1 cellular context compared by ENCODE assay signal in the genomic region with DNA sequence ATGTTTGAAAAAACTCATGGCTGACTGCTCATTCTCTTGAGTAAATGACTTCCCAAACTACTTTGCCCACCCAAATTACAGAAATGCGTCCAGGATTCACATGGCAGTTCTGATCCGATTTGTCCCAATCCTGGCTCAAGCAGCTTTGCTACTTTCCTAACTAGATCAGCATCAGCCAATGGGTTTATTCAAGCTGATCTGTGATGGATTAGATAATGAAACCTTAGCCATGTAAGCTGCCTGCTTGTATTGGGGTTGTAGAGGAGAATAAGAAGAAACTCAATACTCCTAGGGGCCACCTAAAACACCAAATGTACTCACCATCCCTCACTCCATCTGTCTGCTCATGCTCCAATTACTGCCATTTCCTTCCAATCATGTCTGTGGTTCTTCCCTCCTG.
TF ChIP-seq lines count a peak whose summit lies in the region.

No MANE protein-coding gene starts in this region.

TF ChIP-seq in IMR-90, 13 proteins besides CTCF, POLR2A, EP300 and RAD21 (continued from another document):
- TF ChIP-seq, protein P1, sequence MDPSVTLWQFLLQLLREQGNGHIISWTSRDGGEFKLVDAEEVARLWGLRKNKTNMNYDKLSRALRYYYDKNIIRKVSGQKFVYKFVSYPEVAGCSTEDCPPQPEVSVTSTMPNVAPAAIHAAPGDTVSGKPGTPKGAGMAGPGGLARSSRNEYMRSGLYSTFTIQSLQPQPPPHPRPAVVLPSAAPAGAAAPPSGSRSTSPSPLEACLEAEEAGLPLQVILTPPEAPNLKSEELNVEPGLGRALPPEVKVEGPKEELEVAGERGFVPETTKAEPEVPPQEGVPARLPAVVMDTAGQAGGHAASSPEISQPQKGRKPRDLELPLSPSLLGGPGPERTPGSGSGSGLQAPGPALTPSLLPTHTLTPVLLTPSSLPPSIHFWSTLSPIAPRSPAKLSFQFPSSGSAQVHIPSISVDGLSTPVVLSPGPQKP (IDR thresholded peaks at IDR 0.05; ENCODE audit: borderline replicate concordance, low read depth, low read length): no peak
- no peak for TF ChIP-seq MAFK (IDR thresholded peaks at IDR 0.05; ENCODE audit: low read depth, low read length)
- no peak for TF ChIP-seq RFX5 (IDR thresholded peaks at IDR 0.05; ENCODE audit: low read depth, low read length)
- TF ChIP-seq FOS (IDR thresholded peaks at IDR 0.05; ENCODE audit: low read depth, low read length): no peak
- no peak for TF ChIP-seq MAZ (IDR thresholded peaks at IDR 0.05; ENCODE audit: borderline replicate concordance, low read depth, low read length)
TF ChIP-seq in IMR-90: peak in this region for 0.
